ENCODE assay signal across 15 cellular contexts in genomic region chr2:176158306-176158643, GRCh38. TPM values are rescaled to one million over a fixed set of nuclear protein-coding genes. Genes with fewer than 3 reads are reported as not detected.
DNase-seq lines count a peak whose midpoint lies in the region; ATAC-seq and TF ChIP-seq lines count a peak whose summit lies in the region.
"Had no signal": no experiment of that assay in that cellular context is flagged by ENCODE, and none has a peak within 500 bp of the region (broad histone marks: within the 10 kb centered on the region; RNA-seq: fewer than 3 reads in every experiment).

No MANE protein-coding gene starts in this region.

- H3K27ac ChIP-seq in GM23338 (ENCODE audit: low read depth): no peak overlapping the region

- TF ChIP-seq CTCF in GM23338 (conservative IDR thresholded peaks at IDR 0.05; ENCODE audit: low read depth in 2 of 2) (no peak), astrocyte of the cerebellum (IDR thresholded peaks at IDR 0.05; ENCODE audit: low read depth, low read length, missing control alignments) (no peak), neural crest cell (conservative IDR thresholded peaks at IDR 0.05) (no peak)

- H3K27ac Mint-ChIP-seq in GM23338 (no peak overlapping the region), neural crest cell (ENCODE audit: unreplicated experiment) (no peak overlapping the region)

- peaks cover 100% of the 10 kb centered on the region for H3K27me3 ChIP-seq in GM23338 (ENCODE audit: insufficient read depth)

- no peak overlapping the region for H3K4me3 ChIP-seq in GM23338
- peak overlapping the region; percentile 31 for H3K4me3 ChIP-seq in astrocyte of the cerebellum (ENCODE audit: low read depth, low read length)
- H3K4me3 ChIP-seq: GM12878 had no signal

- H3K79me2 ChIP-seq in GM23338 (replicated peaks; ENCODE audit: insufficient read depth): no peaks in the 10 kb centered on the region

- H3K4me3 Mint-ChIP-seq in GM23338 (peak overlapping the region; percentile 31; the same call in 1 of the 3 replicates), neural crest cell (peak overlapping the region; percentile 78)

- peaks cover 53% of the 10 kb centered on the region for H3K4me1 ChIP-seq in GM23338 (ENCODE audit: insufficient read depth)

- no peaks in the 10 kb centered on the region for H3K36me3 ChIP-seq in GM23338 (ENCODE audit: insufficient read depth)

- peaks cover 30% of the 10 kb centered on the region for H3F3A ChIP-seq in GM23338 (replicated peaks; ENCODE audit: low read depth)

- no peak overlapping the region for H2AFZ ChIP-seq in GM23338

- in situ Hi-C loops in astrocyte of the cerebellum (cut with HindIII; ENCODE audit: low sequenced_read_pairs): no loop called here

- H4K20me1 ChIP-seq in GM23338 (replicated peaks; ENCODE audit: insufficient read depth): peaks cover 52% of the 10 kb centered on the region

- H3K4me2 ChIP-seq in GM23338: no peak overlapping the region

- peaks cover 36% of the 10 kb centered on the region for H3K4me1 Mint-ChIP-seq in GM23338
- peaks cover 16% of the 10 kb centered on the region for H3K4me1 Mint-ChIP-seq in neural crest cell

- no peaks in the 10 kb centered on the region for H3K9me2 ChIP-seq in GM23338 (ENCODE audit: insufficient read depth)

- ATAC-seq in GM23338 (no peak), GM21526 (IDR thresholded peaks at IDR 0.05; ENCODE audit: low FRiP score, unreplicated experiment) (no peak)
- ATAC-seq: GM12878, left ventricle myocardium superior had no signal

- DNase-seq in NCI-H1105 (lab: John Stamatoyannopoulos, UW): peak; percentile 45
- no peak for DNase-seq in NCI-H1105 treated with DMSO at 0.1 percent for 48 hours (lab: John Stamatoyannopoulos, UW)
- DNase-seq in GM23338 (ENCODE audit: low spot score): peak; percentile 33
- no peak for DNase-seq in astrocyte of the cerebellum (ENCODE audit: low read depth)
- no peak for DNase-seq in neural crest cell (ENCODE audit: low read depth, low spot score)
- no peak for DNase-seq in NCI-H187 (lab: John Stamatoyannopoulos, UW)
- no peak for DNase-seq in GF-D8 (lab: John Stamatoyannopoulos, UW)
- DNase-seq: 8988T; activated CD4-positive, alpha-beta T cell treated with anti-CD3 and anti-CD28 coated beads for 1 hour; cortex of kidney; DMS 273 treated with DMSO at 0.1 percent for 48 hours; left ventricle myocardium superior; stimulated activated CD4-positive, alpha-beta T cell treated with anti-CD3 and anti-CD28 coated beads, Interleukin-4, amount 100 ng/mL, for 24 hours had no signal

- no peaks in the 10 kb centered on the region for H3K36me3 Mint-ChIP-seq in GM23338 (ENCODE audit: low read depth)
- H3K36me3 Mint-ChIP-seq in neural crest cell (ENCODE audit: low read depth): peaks cover 4% of the 10 kb centered on the region

- peaks cover 3% of the 10 kb centered on the region; the same call in 2 of the 3 replicates for H3K9me3 Mint-ChIP-seq in GM23338
- H3K9me3 Mint-ChIP-seq in neural crest cell: no peaks in the 10 kb centered on the region

- H3K27me3 Mint-ChIP-seq in GM23338 (ENCODE audit: insufficient read depth, low read depth, poor library complexity): peaks cover 99% of the 10 kb centered on the region
- peaks cover 100% of the 10 kb centered on the region for H3K27me3 Mint-ChIP-seq in neural crest cell (ENCODE audit: low read depth)

TF ChIP-seq in GM23338, 12 proteins besides CTCF, POLR2A, EP300 and RAD21 (continues in another document):
- TF ChIP-seq EZH2 (IDR thresholded peaks at IDR 0.05; ENCODE audit: low read depth, unreplicated experiment): peak; percentile 99
- no peak for TF ChIP-seq JUNB (IDR thresholded peaks at IDR 0.05; ENCODE audit: unreplicated experiment)
- TF ChIP-seq ETS1 (IDR thresholded peaks at IDR 0.05): no peak
- no peak for TF ChIP-seq NANOG (IDR thresholded peaks at IDR 0.05; ENCODE audit: borderline replicate concordance)
- no peak for TF ChIP-seq ZNF114 (CRISPR knock-in tag; IDR thresholded peaks at IDR 0.05)
- TF ChIP-seq REST (IDR thresholded peaks at IDR 0.05; ENCODE audit: unreplicated experiment): no peak
- no peak for TF ChIP-seq CREB1 (CRISPR knock-in tag; IDR thresholded peaks at IDR 0.05; ENCODE audit: low read depth)
- TF ChIP-seq ZNF331 (CRISPR knock-in tag; IDR thresholded peaks at IDR 0.05; ENCODE audit: low read depth): no peak
- TF ChIP-seq STAT1 (IDR thresholded peaks at IDR 0.05; ENCODE audit: unreplicated experiment): no peak
- TF ChIP-seq POLR2AphosphoS5 (IDR thresholded peaks at IDR 0.05; ENCODE audit: low read depth): no peak

RNA-seq across cellular contexts. Expression of gene HOXD3, which starts 1.2 kb away (rescaled TPM):
- not detected in 2 replicates for total RNA-seq in GM23338 (2014; rRNA removed; shearing (Covaris generic))
- polyA plus RNA-seq in GM23338 (2016; fragmentation: Nextera tagmentation; extraction: Ambion mirVana): not detected in 2 replicates
- total RNA-seq in neural crest cell: 1.5 and 1.9 TPM in 2 replicates
- total RNA-seq: GM12878 had no signal
- polyA plus RNA-seq: GM12878 had no signal

RNA-seq across cellular contexts. Expression of gene HOXD4, which starts 6.9 kb away (rescaled TPM):
- not detected in 2 replicates for total RNA-seq in GM23338 (2014; rRNA removed; shearing (Covaris generic))
- not detected in 2 replicates for polyA plus RNA-seq in GM23338 (2016; fragmentation: Nextera tagmentation; extraction: Ambion mirVana)
- 1.3 TPM in 2 replicates for total RNA-seq in neural crest cell
- total RNA-seq: GM12878 had no signal

RNA-seq across cellular contexts. Expression of gene HOXD8, which starts 28.8 kb away (rescaled TPM):
- not detected in 2 replicates for total RNA-seq in GM23338 (2014; rRNA removed; shearing (Covaris generic))
- polyA plus RNA-seq in GM23338 (2016; fragmentation: Nextera tagmentation; extraction: Ambion mirVana): not detected in 2 replicates
- not detected in 2 replicates for total RNA-seq in neural crest cell
- total RNA-seq: GM12878 had no signal
- polyA plus RNA-seq: GM12878 had no signal

RNA-seq across cellular contexts. Expression of gene HOXD1, which starts 30.2 kb away (rescaled TPM):
- total RNA-seq in GM23338 (2014; rRNA removed; shearing (Covaris generic)): 0.39 TPM in 1 of 2 replicates, not detected in the other
- polyA plus RNA-seq in GM23338 (2016; fragmentation: Nextera tagmentation; extraction: Ambion mirVana): not detected in 2 replicates
- total RNA-seq in neural crest cell: not detected in 2 replicates
- total RNA-seq: GM12878, left ventricle myocardium superior had no signal
- polyA plus RNA-seq: GM12878 had no signal

RNA-seq across cellular contexts. Expression of gene HOXD9, which starts 35.8 kb away (rescaled TPM):
- total RNA-seq in GM23338 (2014; rRNA removed; shearing (Covaris generic)): not detected in 2 replicates
- not detected in 2 replicates for polyA plus RNA-seq in GM23338 (2016; fragmentation: Nextera tagmentation; extraction: Ambion mirVana)
- not detected in 2 replicates for total RNA-seq in neural crest cell
- total RNA-seq: GM12878, left ventricle myocardium superior had no signal
- polyA plus RNA-seq: GM12878 had no signal

Comparison
In these comparisons a context has a peak if more than half of its experiments do, and no peak if none do; other contexts are left out.
1. DNase-seq: peak in NCI-H1105 (single experiment) and GM23338 (single experiment); none in NCI-H1105 treated with DMSO at 0.1 percent for 48 hours (single experiment), astrocyte of the cerebellum (single experiment), neural crest cell (single experiment), NCI-H187 (0 of 2) and GF-D8 (single experiment).